14 cellular contexts compared by ENCODE assay signal in genomic region chr4:37836838-37837413, GRCh38. TPM values are rescaled to one million over a fixed set of nuclear protein-coding genes. Genes with fewer than 3 reads are reported as not detected.
DNase-seq lines count a peak whose midpoint lies in the region; ATAC-seq, FAIRE-seq and TF ChIP-seq lines count a peak whose summit lies in the region.
"Had no signal": no experiment of that assay in that cellular context is flagged by ENCODE, and none has a peak within 500 bp of the region (broad histone marks: within the 10 kb centered on the region; RNA-seq: fewer than 3 reads in every experiment).

No MANE protein-coding gene starts in this region.

- no peak overlapping the region for H3K4me3 ChIP-seq in heart right ventricle
- H3K4me3 ChIP-seq: cardiac muscle cell, hepatocyte, lung had no signal

- H3K9me3 ChIP-seq in heart right ventricle = no peaks in the 10 kb centered on the region

- no peaks in the 10 kb centered on the region for H3K27me3 ChIP-seq in heart right ventricle
- H3K27me3 ChIP-seq: cardiac muscle cell, hepatocyte had no signal

- 74 to 75% methylated on average over 4 of the region's 4 CpGs for WGBS in heart right ventricle, 2 donors

- DNase-seq in heart right ventricle (no peak), cardiac septum (ENCODE audit: low spot score) (no peak), memory B cell (ENCODE audit: low spot score in 2 of 2) (no peak), urothelium cell line (ENCODE audit: low spot score) (no peak), NK-92 (lab: John Stamatoyannopoulos, UW; ENCODE audit: unreplicated experiment) (no peak), GM19240 (ENCODE audit: insufficient read length, low spot score) (no peak)
- DNase-seq: activated CD4-positive, alpha-beta T cell treated with anti-CD3 and anti-CD28 coated beads, Interleukin-2, amount 50 U/mL, for 1 hour; NCI-H2171 had no signal

- intact Hi-C loops in heart right ventricle (cut with DNase I) (loop anchor here in 1 of 10 donors (10.0 kb wide), 1 partner anchor 148 kb away; no protein-coding TSS in a partner anchor), cardiac septum (cut with DNase I) (no loop called here)

- peak overlapping the region; percentile 59 for H3K27ac Mint-ChIP-seq in activated T-helper 17 cell treated with anti-CD3 and anti-CD28 coated beads, Interleukin-2, amount 50 U/mL, for 72 hours
- H3K27ac Mint-ChIP-seq in memory B cell = peak overlapping the region; percentile 5
- H3K27ac Mint-ChIP-seq: progenitor cell of endocrine pancreas had no signal

- ATAC-seq in heart right ventricle (peak in 5 of 8 donors; percentile 9 to 33 (median 21)), memory B cell (ENCODE audit: low read depth) (no peak), GM21526 (IDR thresholded peaks at IDR 0.05; ENCODE audit: low FRiP score, unreplicated experiment) (no peak)
- ATAC-seq in activated T-helper 17 cell treated with anti-CD3 and anti-CD28 coated beads, Interleukin-2, amount 50 U/mL, for 72 hours (replicated peaks) = peak; percentile 12

- H3K9me3 Mint-ChIP-seq in activated T-helper 17 cell treated with anti-CD3 and anti-CD28 coated beads, Interleukin-2, amount 50 U/mL, for 72 hours = no peaks in the 10 kb centered on the region
- no peaks in the 10 kb centered on the region for H3K9me3 Mint-ChIP-seq in memory B cell

- peak; percentile 17 for FAIRE-seq in urothelium cell line (lab: Jason Lieb, UNC)

- TF ChIP-seq CTCF in heart right ventricle (IDR thresholded peaks at IDR 0.05) = no peak

- H3K27ac ChIP-seq in heart right ventricle = peak overlapping the region in 6 of 10 donors; percentile 28 to 70 (median 44)
- H3K27ac ChIP-seq: cardiac muscle cell, hepatocyte had no signal

- no peaks in the 10 kb centered on the region for H3K27me3 Mint-ChIP-seq in activated T-helper 17 cell treated with anti-CD3 and anti-CD28 coated beads, Interleukin-2, amount 50 U/mL, for 72 hours
- H3K27me3 Mint-ChIP-seq in memory B cell = no peaks in the 10 kb centered on the region
- H3K27me3 Mint-ChIP-seq: progenitor cell of endocrine pancreas had no signal

- peaks cover 0 to 36% (median 17%) of the 10 kb centered on the region in 9 donors for H3K4me1 ChIP-seq in heart right ventricle

- H3K4me3 Mint-ChIP-seq in activated T-helper 17 cell treated with anti-CD3 and anti-CD28 coated beads, Interleukin-2, amount 50 U/mL, for 72 hours = peak overlapping the region; percentile 9
- H3K4me3 Mint-ChIP-seq in memory B cell = no peak overlapping the region

- H3K36me3 Mint-ChIP-seq in activated T-helper 17 cell treated with anti-CD3 and anti-CD28 coated beads, Interleukin-2, amount 50 U/mL, for 72 hours (ENCODE audit: low read depth) = peaks cover 96% of the 10 kb centered on the region
- H3K36me3 Mint-ChIP-seq in memory B cell = peaks cover 33% of the 10 kb centered on the region

- peaks cover 0 to 97% (median 31%) of the 10 kb centered on the region in 9 donors for H3K36me3 ChIP-seq in heart right ventricle

- peaks cover 17% of the 10 kb centered on the region for H3K4me1 Mint-ChIP-seq in activated T-helper 17 cell treated with anti-CD3 and anti-CD28 coated beads, Interleukin-2, amount 50 U/mL, for 72 hours
- H3K4me1 Mint-ChIP-seq in memory B cell = peaks cover 12% of the 10 kb centered on the region

RNA-seq across cellular contexts. Expression of gene PGM2, which starts 10.4 kb away (rescaled TPM):
- total RNA-seq in heart right ventricle (10 to 100 TPM in 5 of 10 donors, 1 to 10 TPM in 5; 5.9 to 16.4 (median 9.9) TPM), cardiac septum (9.5 TPM)
- 1 to 10 TPM; 6.2 to 8.6 TPM for polyA plus RNA-seq in heart right ventricle
- total RNA-seq in activated T-helper 17 cell treated with anti-CD3 and anti-CD28 coated beads, Interleukin-2, amount 50 U/mL, for 72 hours = 10 to 100 TPM; 42.2 to 67.0 TPM

RNA-seq across cellular contexts. Expression of gene TBC1D1, which starts 54.0 kb away (rescaled TPM):
- total RNA-seq in heart right ventricle = 100 to 1,000 TPM in 7 of 10 donors, 10 to 100 TPM in 3; 85.4 to 153 (median 104) TPM
- 100 to 1,000 TPM; 109 to 119 TPM for polyA plus RNA-seq in heart right ventricle
- 128 TPM for total RNA-seq in cardiac septum
- 10 to 100 TPM; 29.9 to 39.0 TPM for total RNA-seq in activated T-helper 17 cell treated with anti-CD3 and anti-CD28 coated beads, Interleukin-2, amount 50 U/mL, for 72 hours

Comparison
In these comparisons a context has a peak if more than half of its experiments do, and no peak if none do; other contexts are left out.
1. ATAC-seq: peak in heart right ventricle (5 of 8) and activated T-helper 17 cell treated with anti-CD3 and anti-CD28 coated beads, Interleukin-2, amount 50 U/mL, for 72 hours (single experiment); none in memory B cell (single experiment) and GM21526 (single experiment).